16 cellular contexts compared by ENCODE assay signal in the genomic region with DNA sequence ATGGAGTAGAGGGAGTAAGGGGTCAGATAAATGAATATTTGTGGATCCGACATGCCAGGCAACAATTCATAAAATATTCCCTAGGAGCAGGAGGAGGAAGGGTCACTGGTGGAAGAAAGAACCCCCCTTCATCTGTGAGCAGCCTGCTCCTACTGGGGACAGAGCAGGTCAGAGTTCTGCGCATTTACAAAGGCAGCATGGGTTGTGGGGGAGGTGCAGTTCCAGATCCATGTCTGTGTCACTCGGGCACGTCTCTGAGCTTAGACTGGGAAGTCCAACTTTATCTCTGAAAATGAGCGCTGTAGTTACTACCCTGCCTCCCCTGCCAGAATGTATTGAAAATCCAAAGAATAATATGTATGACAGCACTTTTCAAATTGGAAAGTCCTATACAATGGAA.
"Had no signal": no experiment of that assay in that cellular context is flagged by ENCODE, and none has a peak within 500 bp of the region (broad histone marks: within the 10 kb centered on the region; RNA-seq: fewer than 3 reads in every experiment).

No MANE protein-coding gene starts in this region.

- H3K36me3 ChIP-seq: right atrium auricular region, thyroid gland, vagina had no signal

- DNase-seq: activated CD4-positive, alpha-beta memory T cell treated with anti-CD3 and anti-CD28 coated beads, Interleukin-2, amount 10 ng/mL, durations not matched to agents 7 days and 5 days; activated CD4-positive, CD25-positive, alpha-beta regulatory T cell treated with anti-CD3 and anti-CD28 coated beads, Interleukin-2, amount 50 U/mL, for 72 hours; activated gamma-delta T cell treated with Interleukin-2 at 50 U/mL for 16 hours; activated naive CD8-positive, alpha-beta T cell treated with anti-CD3 and anti-CD28 coated beads, Interleukin-2, amount 10 ng/mL, durations not matched to agents 7 days and 5 days; activated T-cell treated with anti-CD3 and anti-CD28 coated beads, Interleukin-2, amount 50 U/mL, for 72 hours; anterior cingulate cortex; dorsolateral prefrontal cortex; mammary epithelial cell; small intestine; T-helper 17 cell; thyroid gland had no signal

- ATAC-seq: activated T-cell treated with anti-CD3 and anti-CD28 coated beads, Interleukin-2, amount 50 U/mL, for 72 hours; left lobe of liver; T-helper 17 cell had no signal

- H3K27me3 Mint-ChIP-seq: activated CD4-positive, alpha-beta memory T cell treated with anti-CD3 and anti-CD28 coated beads, Interleukin-2, amount 10 ng/mL, durations not matched to agents 7 days and 5 days; activated naive CD8-positive, alpha-beta T cell treated with anti-CD3 and anti-CD28 coated beads, Interleukin-2, amount 10 ng/mL, durations not matched to agents 7 days and 5 days; T-helper 17 cell had no signal

- H3K27me3 ChIP-seq: dorsolateral prefrontal cortex, right atrium auricular region, thyroid gland, vagina had no signal

- H3K9me3 ChIP-seq: thyroid gland, vagina had no signal

- FAIRE-seq: small intestine, TTC549 had no signal

- H3K4me3 Mint-ChIP-seq: activated CD4-positive, alpha-beta memory T cell treated with anti-CD3 and anti-CD28 coated beads, Interleukin-2, amount 10 ng/mL, durations not matched to agents 7 days and 5 days; activated naive CD8-positive, alpha-beta T cell treated with anti-CD3 and anti-CD28 coated beads, Interleukin-2, amount 10 ng/mL, durations not matched to agents 7 days and 5 days; activated T-cell treated with anti-CD3 and anti-CD28 coated beads, Interleukin-2, amount 50 U/mL, for 72 hours; T-helper 17 cell had no signal

- H3K27ac Mint-ChIP-seq: activated CD4-positive, alpha-beta memory T cell treated with anti-CD3 and anti-CD28 coated beads, Interleukin-2, amount 10 ng/mL, durations not matched to agents 7 days and 5 days; activated naive CD8-positive, alpha-beta T cell treated with anti-CD3 and anti-CD28 coated beads, Interleukin-2, amount 10 ng/mL, durations not matched to agents 7 days and 5 days; activated T-cell treated with anti-CD3 and anti-CD28 coated beads, Interleukin-2, amount 50 U/mL, for 72 hours; T-helper 17 cell had no signal

- H3K36me3 Mint-ChIP-seq: activated naive CD8-positive, alpha-beta T cell treated with anti-CD3 and anti-CD28 coated beads, Interleukin-2, amount 10 ng/mL, durations not matched to agents 7 days and 5 days had no signal

- H3K4me3 ChIP-seq: dorsolateral prefrontal cortex, right atrium auricular region, thyroid gland, vagina had no signal

- H3K27ac ChIP-seq: dorsolateral prefrontal cortex, parathyroid adenoma, right atrium auricular region, thyroid gland, vagina had no signal

- H3K4me1 Mint-ChIP-seq: activated CD4-positive, alpha-beta memory T cell treated with anti-CD3 and anti-CD28 coated beads, Interleukin-2, amount 10 ng/mL, durations not matched to agents 7 days and 5 days; activated naive CD8-positive, alpha-beta T cell treated with anti-CD3 and anti-CD28 coated beads, Interleukin-2, amount 10 ng/mL, durations not matched to agents 7 days and 5 days; T-helper 17 cell had no signal

- H3K4me1 ChIP-seq: parathyroid adenoma, right atrium auricular region, thyroid gland, vagina had no signal
